Comparison of ENCODE assay signal across 2 cellular contexts in the genomic region with DNA sequence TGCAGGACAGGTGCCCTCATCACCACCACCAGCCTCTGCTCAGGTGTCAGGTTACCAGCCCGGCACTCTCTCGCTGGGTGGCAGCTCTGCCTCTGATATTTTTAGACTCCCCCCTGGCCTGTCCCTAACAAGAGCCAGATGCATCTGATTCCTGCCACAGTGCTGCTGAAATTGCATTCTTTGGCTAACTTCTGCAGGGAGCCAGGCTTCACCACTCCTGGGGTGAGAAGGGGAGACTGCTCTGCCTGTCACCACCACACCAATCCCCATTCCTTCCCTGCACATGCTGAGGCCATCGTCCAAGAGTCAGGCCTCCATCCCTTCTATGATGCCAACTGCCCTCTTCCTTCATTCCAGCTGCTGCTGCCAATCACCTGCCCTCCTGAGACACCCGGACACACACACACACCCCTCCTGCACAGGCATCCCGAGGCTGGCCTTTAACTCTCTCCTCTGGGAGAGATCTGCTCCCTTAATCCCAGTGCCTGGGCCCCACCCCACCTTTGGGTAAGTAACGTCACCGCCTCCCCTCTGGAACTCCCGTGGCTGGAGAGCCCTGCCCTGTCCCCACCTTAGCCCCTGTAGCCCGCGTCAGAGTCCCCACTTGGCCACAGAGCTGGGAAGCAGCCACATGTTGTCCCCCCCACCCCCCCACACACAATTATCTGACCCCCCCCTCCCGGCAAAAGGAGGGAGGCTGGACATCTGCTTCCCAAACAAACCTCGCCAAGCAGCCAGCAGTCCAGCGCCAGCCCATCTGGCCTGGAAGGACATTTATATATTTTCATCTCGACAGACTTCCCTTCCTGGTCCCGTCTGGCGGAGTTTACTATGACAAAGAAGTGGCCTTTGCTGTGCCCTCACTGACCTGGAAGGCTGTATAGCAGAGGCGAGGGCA.
A peak's percentile ranks its signal among the peaks of the same experiment; 100 is the strongest.
TF ChIP-seq lines count a peak whose summit lies in the region.

No MANE protein-coding gene starts in this region.

TF ChIP-seq in HCT116, 20 proteins besides CTCF, POLR2A, EP300 and RAD21:
- TF ChIP-seq CBX3 (IDR thresholded peaks at IDR 0.05; ENCODE audit: low read depth) (no peak), EZH2phosphoT487 (IDR thresholded peaks at IDR 0.05; ENCODE audit: borderline replicate concordance) (no peak), YY1 (IDR thresholded peaks at IDR 0.05; ENCODE audit: extremely low read depth, insufficient replicate concordance, low read depth, low read length) (no peak), POLR2AphosphoS5 (IDR thresholded peaks at IDR 0.05; ENCODE audit: low read depth, low read length) (no peak), SP1 (IDR thresholded peaks at IDR 0.05; ENCODE audit: low read depth) (no peak), ZBTB33 (IDR thresholded peaks at IDR 0.05; ENCODE audit: extremely low read depth, insufficient replicate concordance, low read length) (no peak), ZFX (IDR thresholded peaks at IDR 0.05) (no peak), JUND (IDR thresholded peaks at IDR 0.05) (no peak), TCF7L2 (IDR thresholded peaks at IDR 0.05; ENCODE audit: borderline replicate concordance, extremely low read depth, insufficient read depth, insufficient read length) (no peak), ZNF274 (IDR thresholded peaks at IDR 0.05; ENCODE audit: low read depth, low read length) (no peak), SRF (IDR thresholded peaks at IDR 0.05; ENCODE audit: low read depth) (no peak), SIN3A (IDR thresholded peaks at IDR 0.05; ENCODE audit: low read depth) (no peak), EZH2 (IDR thresholded peaks at IDR 0.05) (no peak), EGR1 (IDR thresholded peaks at IDR 0.05; ENCODE audit: low read depth) (no peak), CEBPB (IDR thresholded peaks at IDR 0.05; ENCODE audit: low read depth) (no peak), ELF1 (IDR thresholded peaks at IDR 0.05; ENCODE audit: borderline replicate concordance, low read depth) (no peak)
- TF ChIP-seq, protein P1, sequence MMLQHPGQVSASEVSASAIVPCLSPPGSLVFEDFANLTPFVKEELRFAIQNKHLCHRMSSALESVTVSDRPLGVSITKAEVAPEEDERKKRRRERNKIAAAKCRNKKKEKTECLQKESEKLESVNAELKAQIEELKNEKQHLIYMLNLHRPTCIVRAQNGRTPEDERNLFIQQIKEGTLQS (IDR thresholded peaks at IDR 0.05), result no peak
- TF ChIP-seq, protein P2, sequence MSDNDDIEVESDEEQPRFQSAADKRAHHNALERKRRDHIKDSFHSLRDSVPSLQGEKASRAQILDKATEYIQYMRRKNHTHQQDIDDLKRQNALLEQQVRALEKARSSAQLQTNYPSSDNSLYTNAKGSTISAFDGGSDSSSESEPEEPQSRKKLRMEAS (IDR thresholded peaks at IDR 0.05), result no peak
- TF ChIP-seq, protein P3, sequence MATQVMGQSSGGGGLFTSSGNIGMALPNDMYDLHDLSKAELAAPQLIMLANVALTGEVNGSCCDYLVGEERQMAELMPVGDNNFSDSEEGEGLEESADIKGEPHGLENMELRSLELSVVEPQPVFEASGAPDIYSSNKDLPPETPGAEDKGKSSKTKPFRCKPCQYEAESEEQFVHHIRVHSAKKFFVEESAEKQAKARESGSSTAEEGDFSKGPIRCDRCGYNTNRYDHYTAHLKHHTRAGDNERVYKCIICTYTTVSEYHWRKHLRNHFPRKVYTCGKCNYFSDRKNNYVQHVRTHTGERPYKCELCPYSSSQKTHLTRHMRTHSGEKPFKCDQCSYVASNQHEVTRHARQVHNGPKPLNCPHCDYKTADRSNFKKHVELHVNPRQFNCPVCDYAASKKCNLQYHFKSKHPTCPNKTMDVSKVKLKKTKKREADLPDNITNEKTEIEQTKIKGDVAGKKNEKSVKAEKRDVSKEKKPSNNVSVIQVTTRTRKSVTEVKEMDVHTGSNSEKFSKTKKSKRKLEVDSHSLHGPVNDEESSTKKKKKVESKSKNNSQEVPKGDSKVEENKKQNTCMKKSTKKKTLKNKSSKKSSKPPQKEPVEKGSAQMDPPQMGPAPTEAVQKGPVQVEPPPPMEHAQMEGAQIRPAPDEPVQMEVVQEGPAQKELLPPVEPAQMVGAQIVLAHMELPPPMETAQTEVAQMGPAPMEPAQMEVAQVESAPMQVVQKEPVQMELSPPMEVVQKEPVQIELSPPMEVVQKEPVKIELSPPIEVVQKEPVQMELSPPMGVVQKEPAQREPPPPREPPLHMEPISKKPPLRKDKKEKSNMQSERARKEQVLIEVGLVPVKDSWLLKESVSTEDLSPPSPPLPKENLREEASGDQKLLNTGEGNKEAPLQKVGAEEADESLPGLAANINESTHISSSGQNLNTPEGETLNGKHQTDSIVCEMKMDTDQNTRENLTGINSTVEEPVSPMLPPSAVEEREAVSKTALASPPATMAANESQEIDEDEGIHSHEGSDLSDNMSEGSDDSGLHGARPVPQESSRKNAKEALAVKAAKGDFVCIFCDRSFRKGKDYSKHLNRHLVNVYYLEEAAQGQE (IDR thresholded peaks at IDR 0.05; ENCODE audit: low read depth), result no peak

TF ChIP-seq in SK-N-SH, 30 proteins besides CTCF, POLR2A, EP300 and RAD21:
- TF ChIP-seq PBX3 (IDR thresholded peaks at IDR 0.05) (0 out of 2 replicates have a peak, but pooled peaks have one; percentile 8), RFX5 (IDR thresholded peaks at IDR 0.05; ENCODE audit: low read length) (no peak), TCF12 (IDR thresholded peaks at IDR 0.05) (peak; percentile 67), FOXJ3 (CRISPR knock-in tag; IDR thresholded peaks at IDR 0.05) (no peak), MEF2A (IDR thresholded peaks at IDR 0.05; ENCODE audit: borderline replicate concordance, low read depth) (peak; percentile 33; the same call in 1 of the 2 replicates)
- TF ChIP-seq, protein P2 (IDR thresholded peaks at IDR 0.05; ENCODE audit: low read depth), result no peak
- TF ChIP-seq, protein P3 (IDR thresholded peaks at IDR 0.05; ENCODE audit: low read depth, low read length), result no peak
